In the genomic region with DNA sequence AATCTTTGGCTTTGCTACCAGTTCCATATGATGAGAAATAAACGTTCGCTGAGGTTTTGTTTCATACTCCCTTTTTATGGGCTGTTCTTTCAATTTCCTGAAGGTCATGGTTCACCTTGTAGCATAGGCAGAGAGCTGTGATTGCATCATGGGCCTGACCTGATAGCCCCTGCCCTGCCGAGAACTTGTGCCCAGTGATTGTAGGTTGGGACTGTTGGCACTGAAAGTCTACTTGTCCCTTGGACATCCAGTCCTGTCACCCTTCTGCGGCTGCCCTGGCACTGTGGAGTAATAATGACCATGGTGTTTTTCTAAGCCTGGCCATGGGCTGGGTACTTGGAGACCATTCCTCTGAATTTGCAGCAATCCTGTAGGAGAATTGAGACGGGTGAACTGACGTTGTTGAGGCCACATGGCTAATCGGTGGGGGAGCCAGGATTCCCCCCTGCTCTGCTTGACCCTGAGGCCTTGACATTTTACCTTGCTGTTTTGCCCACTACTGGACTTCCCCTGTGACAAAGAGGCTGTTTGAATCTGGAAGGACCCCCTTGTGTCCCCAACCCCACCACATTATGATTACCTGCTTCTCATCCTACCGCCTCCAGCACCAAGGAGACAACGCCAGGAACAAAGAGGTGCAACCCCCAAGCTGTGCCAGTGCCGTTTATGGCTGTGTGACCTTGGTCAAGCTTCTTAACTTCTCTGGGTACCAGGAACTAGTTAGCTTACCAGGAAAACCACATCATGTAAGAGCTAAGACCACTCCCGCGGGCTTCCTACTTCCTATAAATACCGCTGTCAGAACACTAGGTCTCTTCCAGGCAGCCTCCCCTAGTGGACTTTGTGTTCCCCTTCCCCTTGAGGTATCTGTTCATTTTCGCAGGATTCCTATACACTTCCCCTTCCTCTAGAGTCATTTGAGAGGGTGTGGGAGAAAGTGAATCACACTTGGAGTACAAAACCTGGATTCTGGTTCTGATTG, we compare ENCODE assay signal across 1 cellular context.
TF ChIP-seq lines count a peak whose summit lies in the region.

No MANE protein-coding gene starts in this region.

TF ChIP-seq in K562, 482 proteins besides CTCF, POLR2A, EP300 and RAD21 (continues in another document):
- TF ChIP-seq NFRKB (IDR thresholded peaks at IDR 0.05; ENCODE audit: low read depth) (no peak), CTBP1 (IDR thresholded peaks at IDR 0.05; ENCODE audit: borderline replicate concordance) (0 out of 2 replicates have a peak, but pooled peaks have one; percentile 7), RBM22 (IDR thresholded peaks at IDR 0.05; ENCODE audit: low read depth, low read length, poor library complexity, severe bottlenecking) (peak; percentile 13), RHOXF2B (CRISPR knock-in tag; conservative IDR thresholded peaks at IDR 0.05) (0 out of 2 replicates have a peak, but pooled peaks have one; percentile 25), ZNF717 (CRISPR knock-in tag; IDR thresholded peaks at IDR 0.05) (0 out of 2 replicates have a peak, but pooled peaks have one; percentile 25), CEBPG (CRISPR knock-in tag; IDR thresholded peaks at IDR 0.05) (peak; percentile 37; the same call in 1 of the 2 replicates), CEBPG (tag; conservative IDR thresholded peaks at IDR 0.05 in 1 of 2, IDR thresholded peaks at IDR 0.05 in 1 of 2) (peak; percentile 57 to 85), ZFP36 (IDR thresholded peaks at IDR 0.05; ENCODE audit: low read depth, low read length, partially characterized antibody) (peak; percentile 78), LCOR (CRISPR knock-in tag; IDR thresholded peaks at IDR 0.05) (0 out of 2 replicates have a peak, but pooled peaks have one; percentile 2), FOXA3 (CRISPR knock-in tag; conservative IDR thresholded peaks at IDR 0.05 in 1 of 2, IDR thresholded peaks at IDR 0.05 in 1 of 2) (0 out of 4 replicates have a peak, but pooled peaks of 1 of the 2 experiments have one; percentile 26), ILF3 (IDR thresholded peaks at IDR 0.05; ENCODE audit: borderline replicate concordance) (peak; percentile 29; the same call in 1 of the 2 replicates), NR2C2 (CRISPR knock-in tag; IDR thresholded peaks at IDR 0.05) (no peak), NR2C2 (tag; IDR thresholded peaks at IDR 0.05) (peak; percentile 52), POLR2B (IDR thresholded peaks at IDR 0.05; ENCODE audit: low read depth, partially characterized antibody) (peak; percentile 72), TCF7 (IDR thresholded peaks at IDR 0.05; ENCODE audit: borderline replicate concordance) (no peak), JUND (IDR thresholded peaks at IDR 0.05; ENCODE audit: borderline replicate concordance, low read depth, low read length) (peak; percentile 9; the same call in 1 of the 2 replicates), JUND (tag; IDR thresholded peaks at IDR 0.05; ENCODE audit: borderline replicate concordance, low read depth, low read length) (no peak), ERF (CRISPR knock-in tag; IDR thresholded peaks at IDR 0.05) (0 out of 2 replicates have a peak, but pooled peaks have one; percentile 22), SMARCA5 (IDR thresholded peaks at IDR 0.05) (peak; percentile 71; the same call in 1 of the 2 replicates), SMAD1 (IDR thresholded peaks at IDR 0.05; ENCODE audit: low read depth, low read length, partially characterized antibody) (peak; percentile 17), BCOR (IDR thresholded peaks at IDR 0.05) (peak; percentile 55; the same call in 1 of the 2 replicates), CEBPB (tag; IDR thresholded peaks at IDR 0.05) (peak; percentile 70), RBM25 (IDR thresholded peaks at IDR 0.05; ENCODE audit: low read depth, low read length, severe bottlenecking) (peak; percentile 48), ZNF175 (CRISPR knock-in tag; IDR thresholded peaks at IDR 0.05; ENCODE audit: low read depth) (no peak), SUPT5H (IDR thresholded peaks at IDR 0.05) (peak; percentile 62), POLR2G (IDR thresholded peaks at IDR 0.05; ENCODE audit: low read depth, low read length) (peak; percentile 4; the same call in 1 of the 2 replicates), ETV6 (IDR thresholded peaks at IDR 0.05; ENCODE audit: borderline replicate concordance in 1 of 2, low read depth in 2 of 2, low read length in 1 of 2) (peak; percentile 63 to 86; a peak in 3 of 4 replicates), ETV6 (CRISPR knock-in tag; IDR thresholded peaks at IDR 0.05; ENCODE audit: borderline replicate concordance) (no peak), NR2C1 (IDR thresholded peaks at IDR 0.05) (no peak), NR2C1 (tag; IDR thresholded peaks at IDR 0.05) (peak; percentile 27; the same call in 1 of the 2 replicates), SMARCB1 (IDR thresholded peaks at IDR 0.05; ENCODE audit: insufficient read length, low read depth) (no peak), PHB (CRISPR knock-in tag; IDR thresholded peaks at IDR 0.05) (0 out of 2 replicates have a peak, but pooled peaks have one; percentile 77), POLR2AphosphoS2 (IDR thresholded peaks at IDR 0.05; ENCODE audit: low read length) (peak; percentile 90), SPI1 (IDR thresholded peaks at IDR 0.05; ENCODE audit: borderline replicate concordance, low read depth, low read length) (peak; percentile 78; the same call in 1 of the 2 replicates), GTF2F1 (IDR thresholded peaks at IDR 0.05; ENCODE audit: low read depth, low read length) (no peak), MYC (IDR thresholded peaks at IDR 0.05; ENCODE audit: low read depth, low read length) (no peak), MYC (CRISPR knock-in tag; IDR thresholded peaks at IDR 0.05; ENCODE audit: borderline replicate concordance, low read depth) (no peak)
- TF ChIP-seq, protein P1, sequence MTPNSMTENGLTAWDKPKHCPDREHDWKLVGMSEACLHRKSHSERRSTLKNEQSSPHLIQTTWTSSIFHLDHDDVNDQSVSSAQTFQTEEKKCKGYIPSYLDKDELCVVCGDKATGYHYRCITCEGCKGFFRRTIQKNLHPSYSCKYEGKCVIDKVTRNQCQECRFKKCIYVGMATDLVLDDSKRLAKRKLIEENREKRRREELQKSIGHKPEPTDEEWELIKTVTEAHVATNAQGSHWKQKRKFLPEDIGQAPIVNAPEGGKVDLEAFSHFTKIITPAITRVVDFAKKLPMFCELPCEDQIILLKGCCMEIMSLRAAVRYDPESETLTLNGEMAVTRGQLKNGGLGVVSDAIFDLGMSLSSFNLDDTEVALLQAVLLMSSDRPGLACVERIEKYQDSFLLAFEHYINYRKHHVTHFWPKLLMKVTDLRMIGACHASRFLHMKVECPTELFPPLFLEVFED (CRISPR knock-in tag; conservative IDR thresholded peaks at IDR 0.05) = peak; percentile 70; the same call in 1 of the 2 replicates
- TF ChIP-seq, protein P2, sequence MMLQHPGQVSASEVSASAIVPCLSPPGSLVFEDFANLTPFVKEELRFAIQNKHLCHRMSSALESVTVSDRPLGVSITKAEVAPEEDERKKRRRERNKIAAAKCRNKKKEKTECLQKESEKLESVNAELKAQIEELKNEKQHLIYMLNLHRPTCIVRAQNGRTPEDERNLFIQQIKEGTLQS (IDR thresholded peaks at IDR 0.05) = peak; percentile 92
- TF ChIP-seq, protein P2 (CRISPR knock-in tag; conservative IDR thresholded peaks at IDR 0.05) = no peak
- TF ChIP-seq, protein P3, sequence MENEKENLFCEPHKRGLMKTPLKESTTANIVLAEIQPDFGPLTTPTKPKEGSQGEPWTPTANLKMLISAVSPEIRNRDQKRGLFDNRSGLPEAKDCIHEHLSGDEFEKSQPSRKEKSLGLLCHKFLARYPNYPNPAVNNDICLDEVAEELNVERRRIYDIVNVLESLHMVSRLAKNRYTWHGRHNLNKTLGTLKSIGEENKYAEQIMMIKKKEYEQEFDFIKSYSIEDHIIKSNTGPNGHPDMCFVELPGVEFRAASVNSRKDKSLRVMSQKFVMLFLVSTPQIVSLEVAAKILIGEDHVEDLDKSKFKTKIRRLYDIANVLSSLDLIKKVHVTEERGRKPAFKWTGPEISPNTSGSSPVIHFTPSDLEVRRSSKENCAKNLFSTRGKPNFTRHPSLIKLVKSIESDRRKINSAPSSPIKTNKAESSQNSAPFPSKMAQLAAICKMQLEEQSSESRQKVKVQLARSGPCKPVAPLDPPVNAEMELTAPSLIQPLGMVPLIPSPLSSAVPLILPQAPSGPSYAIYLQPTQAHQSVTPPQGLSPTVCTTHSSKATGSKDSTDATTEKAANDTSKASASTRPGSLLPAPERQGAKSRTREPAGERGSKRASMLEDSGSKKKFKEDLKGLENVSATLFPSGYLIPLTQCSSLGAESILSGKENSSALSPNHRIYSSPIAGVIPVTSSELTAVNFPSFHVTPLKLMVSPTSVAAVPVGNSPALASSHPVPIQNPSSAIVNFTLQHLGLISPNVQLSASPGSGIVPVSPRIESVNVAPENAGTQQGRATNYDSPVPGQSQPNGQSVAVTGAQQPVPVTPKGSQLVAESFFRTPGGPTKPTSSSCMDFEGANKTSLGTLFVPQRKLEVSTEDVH (IDR thresholded peaks at IDR 0.05; ENCODE audit: low read depth, partially characterized antibody) = peak; percentile 69
- TF ChIP-seq, protein P4, sequence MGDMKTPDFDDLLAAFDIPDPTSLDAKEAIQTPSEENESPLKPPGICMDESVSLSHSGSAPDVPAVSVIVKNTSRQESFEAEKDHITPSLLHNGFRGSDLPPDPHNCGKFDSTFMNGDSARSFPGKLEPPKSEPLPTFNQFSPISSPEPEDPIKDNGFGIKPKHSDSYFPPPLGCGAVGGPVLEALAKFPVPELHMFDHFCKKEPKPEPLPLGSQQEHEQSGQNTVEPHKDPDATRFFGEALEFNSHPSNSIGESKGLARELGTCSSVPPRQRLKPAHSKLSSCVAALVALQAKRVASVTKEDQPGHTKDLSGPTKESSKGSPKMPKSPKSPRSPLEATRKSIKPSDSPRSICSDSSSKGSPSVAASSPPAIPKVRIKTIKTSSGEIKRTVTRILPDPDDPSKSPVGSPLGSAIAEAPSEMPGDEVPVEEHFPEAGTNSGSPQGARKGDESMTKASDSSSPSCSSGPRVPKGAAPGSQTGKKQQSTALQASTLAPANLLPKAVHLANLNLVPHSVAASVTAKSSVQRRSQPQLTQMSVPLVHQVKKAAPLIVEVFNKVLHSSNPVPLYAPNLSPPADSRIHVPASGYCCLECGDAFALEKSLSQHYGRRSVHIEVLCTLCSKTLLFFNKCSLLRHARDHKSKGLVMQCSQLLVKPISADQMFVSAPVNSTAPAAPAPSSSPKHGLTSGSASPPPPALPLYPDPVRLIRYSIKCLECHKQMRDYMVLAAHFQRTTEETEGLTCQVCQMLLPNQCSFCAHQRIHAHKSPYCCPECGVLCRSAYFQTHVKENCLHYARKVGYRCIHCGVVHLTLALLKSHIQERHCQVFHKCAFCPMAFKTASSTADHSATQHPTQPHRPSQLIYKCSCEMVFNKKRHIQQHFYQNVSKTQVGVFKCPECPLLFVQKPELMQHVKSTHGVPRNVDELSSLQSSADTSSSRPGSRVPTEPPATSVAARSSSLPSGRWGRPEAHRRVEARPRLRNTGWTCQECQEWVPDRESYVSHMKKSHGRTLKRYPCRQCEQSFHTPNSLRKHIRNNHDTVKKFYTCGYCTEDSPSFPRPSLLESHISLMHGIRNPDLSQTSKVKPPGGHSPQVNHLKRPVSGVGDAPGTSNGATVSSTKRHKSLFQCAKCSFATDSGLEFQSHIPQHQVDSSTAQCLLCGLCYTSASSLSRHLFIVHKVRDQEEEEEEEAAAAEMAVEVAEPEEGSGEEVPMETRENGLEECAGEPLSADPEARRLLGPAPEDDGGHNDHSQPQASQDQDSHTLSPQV (IDR thresholded peaks at IDR 0.05) = no peak
- TF ChIP-seq, protein P5, sequence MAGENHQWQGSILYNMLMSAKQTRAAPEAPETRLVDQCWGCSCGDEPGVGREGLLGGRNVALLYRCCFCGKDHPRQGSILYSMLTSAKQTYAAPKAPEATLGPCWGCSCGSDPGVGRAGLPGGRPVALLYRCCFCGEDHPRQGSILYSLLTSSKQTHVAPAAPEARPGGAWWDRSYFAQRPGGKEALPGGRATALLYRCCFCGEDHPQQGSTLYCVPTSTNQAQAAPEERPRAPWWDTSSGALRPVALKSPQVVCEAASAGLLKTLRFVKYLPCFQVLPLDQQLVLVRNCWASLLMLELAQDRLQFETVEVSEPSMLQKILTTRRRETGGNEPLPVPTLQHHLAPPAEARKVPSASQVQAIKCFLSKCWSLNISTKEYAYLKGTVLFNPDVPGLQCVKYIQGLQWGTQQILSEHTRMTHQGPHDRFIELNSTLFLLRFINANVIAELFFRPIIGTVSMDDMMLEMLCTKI (IDR thresholded peaks at IDR 0.05; ENCODE audit: partially characterized antibody) = peak; percentile 47
- TF ChIP-seq, protein P6, sequence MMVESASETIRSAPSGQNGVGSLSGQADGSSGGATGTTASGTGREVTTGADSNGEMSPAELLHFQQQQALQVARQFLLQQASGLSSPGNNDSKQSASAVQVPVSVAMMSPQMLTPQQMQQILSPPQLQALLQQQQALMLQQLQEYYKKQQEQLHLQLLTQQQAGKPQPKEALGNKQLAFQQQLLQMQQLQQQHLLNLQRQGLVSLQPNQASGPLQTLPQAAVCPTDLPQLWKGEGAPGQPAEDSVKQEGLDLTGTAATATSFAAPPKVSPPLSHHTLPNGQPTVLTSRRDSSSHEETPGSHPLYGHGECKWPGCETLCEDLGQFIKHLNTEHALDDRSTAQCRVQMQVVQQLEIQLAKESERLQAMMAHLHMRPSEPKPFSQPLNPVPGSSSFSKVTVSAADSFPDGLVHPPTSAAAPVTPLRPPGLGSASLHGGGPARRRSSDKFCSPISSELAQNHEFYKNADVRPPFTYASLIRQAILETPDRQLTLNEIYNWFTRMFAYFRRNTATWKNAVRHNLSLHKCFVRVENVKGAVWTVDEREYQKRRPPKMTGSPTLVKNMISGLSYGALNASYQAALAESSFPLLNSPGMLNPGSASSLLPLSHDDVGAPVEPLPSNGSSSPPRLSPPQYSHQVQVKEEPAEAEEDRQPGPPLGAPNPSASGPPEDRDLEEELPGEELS (CRISPR knock-in tag; IDR thresholded peaks at IDR 0.05; ENCODE audit: borderline replicate concordance) = no peak
- TF ChIP-seq, protein P7, sequence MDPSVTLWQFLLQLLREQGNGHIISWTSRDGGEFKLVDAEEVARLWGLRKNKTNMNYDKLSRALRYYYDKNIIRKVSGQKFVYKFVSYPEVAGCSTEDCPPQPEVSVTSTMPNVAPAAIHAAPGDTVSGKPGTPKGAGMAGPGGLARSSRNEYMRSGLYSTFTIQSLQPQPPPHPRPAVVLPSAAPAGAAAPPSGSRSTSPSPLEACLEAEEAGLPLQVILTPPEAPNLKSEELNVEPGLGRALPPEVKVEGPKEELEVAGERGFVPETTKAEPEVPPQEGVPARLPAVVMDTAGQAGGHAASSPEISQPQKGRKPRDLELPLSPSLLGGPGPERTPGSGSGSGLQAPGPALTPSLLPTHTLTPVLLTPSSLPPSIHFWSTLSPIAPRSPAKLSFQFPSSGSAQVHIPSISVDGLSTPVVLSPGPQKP (CRISPR knock-in tag; IDR thresholded peaks at IDR 0.05) = no peak
- TF ChIP-seq, protein P8, sequence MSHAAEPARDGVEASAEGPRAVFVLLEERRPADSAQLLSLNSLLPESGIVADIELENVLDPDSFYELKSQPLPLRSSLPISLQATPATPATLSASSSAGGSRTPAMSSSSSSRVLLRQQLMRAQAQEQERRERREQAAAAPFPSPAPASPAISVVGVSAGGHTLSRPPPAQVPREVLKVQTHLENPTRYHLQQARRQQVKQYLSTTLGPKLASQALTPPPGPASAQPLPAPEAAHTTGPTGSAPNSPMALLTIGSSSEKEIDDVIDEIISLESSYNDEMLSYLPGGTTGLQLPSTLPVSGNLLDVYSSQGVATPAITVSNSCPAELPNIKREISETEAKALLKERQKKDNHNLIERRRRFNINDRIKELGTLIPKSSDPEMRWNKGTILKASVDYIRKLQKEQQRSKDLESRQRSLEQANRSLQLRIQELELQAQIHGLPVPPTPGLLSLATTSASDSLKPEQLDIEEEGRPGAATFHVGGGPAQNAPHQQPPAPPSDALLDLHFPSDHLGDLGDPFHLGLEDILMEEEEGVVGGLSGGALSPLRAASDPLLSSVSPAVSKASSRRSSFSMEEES (CRISPR knock-in tag; IDR thresholded peaks at IDR 0.05) = no peak
